18 cellular contexts compared by ENCODE assay signal in the genomic region with DNA sequence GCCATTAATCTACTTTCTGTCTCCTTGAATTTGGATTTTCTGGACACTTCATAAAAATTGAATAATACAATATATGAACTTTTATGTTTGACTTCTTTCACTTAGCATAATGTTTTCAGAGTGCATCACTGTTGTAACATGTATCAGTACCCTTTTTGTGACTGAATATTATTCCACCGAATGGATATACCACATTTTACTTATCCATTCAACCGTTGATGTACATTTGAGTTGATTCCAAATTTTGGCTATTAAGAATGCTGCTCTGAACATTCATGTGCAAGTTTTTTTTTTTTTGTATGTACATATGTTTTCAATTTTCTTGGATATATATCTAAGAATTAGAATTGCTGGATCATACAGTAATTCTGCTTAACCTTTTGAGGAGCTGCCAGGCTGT. TPM values are rescaled to one million over a fixed set of nuclear protein-coding genes. Genes with fewer than 3 reads are reported as not detected.
DNase-seq lines count a peak whose midpoint lies in the region; ATAC-seq, FAIRE-seq and TF ChIP-seq lines count a peak whose summit lies in the region.
"Had no signal": no experiment of that assay in that cellular context is flagged by ENCODE, and none has a peak within 500 bp of the region (broad histone marks: within the 10 kb centered on the region; RNA-seq: fewer than 3 reads in every experiment).

No MANE protein-coding gene starts in this region.

- TF ChIP-seq POLR2A in A549 (IDR thresholded peaks at IDR 0.05; ENCODE audit: low read length) = no peak

- H3K9me3 Mint-ChIP-seq in activated T-helper 17 cell treated with anti-CD3 and anti-CD28 coated beads, Interleukin-2, amount 50 U/mL, for 72 hours = no peaks in the 10 kb centered on the region
- no peaks in the 10 kb centered on the region for H3K9me3 Mint-ChIP-seq in endothelial cell (ENCODE audit: unreplicated experiment)

- no peak overlapping the region for H3K4me2 ChIP-seq in A549

- peak overlapping the region; percentile 21 for H3K27ac Mint-ChIP-seq in activated T-helper 17 cell treated with anti-CD3 and anti-CD28 coated beads, Interleukin-2, amount 50 U/mL, for 72 hours
- H3K27ac Mint-ChIP-seq in endothelial cell (ENCODE audit: unreplicated experiment) (no peak overlapping the region), T-helper 17 cell (no peak overlapping the region)

- H3K27me3 Mint-ChIP-seq in activated T-helper 17 cell treated with anti-CD3 and anti-CD28 coated beads, Interleukin-2, amount 50 U/mL, for 72 hours = no peaks in the 10 kb centered on the region
- H3K27me3 Mint-ChIP-seq in endothelial cell (ENCODE audit: unreplicated experiment) = no peaks in the 10 kb centered on the region
- H3K27me3 Mint-ChIP-seq in T-helper 17 cell = no peaks in the 10 kb centered on the region
- H3K27me3 Mint-ChIP-seq: CD4-positive, alpha-beta memory T cell had no signal

- 0 out of 3 replicates have a peak, but pooled peaks cover 6% of the 10 kb centered on the region for H3K9me3 ChIP-seq in A549
- H3K9me3 ChIP-seq in tibial artery = no peaks in the 10 kb centered on the region
- no peaks in the 10 kb centered on the region for H3K9me3 ChIP-seq in T-helper 17 cell (ENCODE audit: control insufficient read depth, low read length, poor library complexity, severe bottlenecking)
- H3K9me3 ChIP-seq: HAP-1 had no signal

- H3K4me1 ChIP-seq in A549 = peaks cover 11% of the 10 kb centered on the region; the same call in 2 of the 3 replicates
- H3K4me1 ChIP-seq in tibial artery = no peaks in the 10 kb centered on the region
- H3K4me1 ChIP-seq: HAP-1 had no signal

- no peaks in the 10 kb centered on the region for H3K4me1 Mint-ChIP-seq in activated T-helper 17 cell treated with anti-CD3 and anti-CD28 coated beads, Interleukin-2, amount 50 U/mL, for 72 hours
- H3K4me1 Mint-ChIP-seq in endothelial cell (ENCODE audit: unreplicated experiment) (no peaks in the 10 kb centered on the region), T-helper 17 cell (peaks cover 2% of the 10 kb centered on the region)
- H3K4me1 Mint-ChIP-seq: CD4-positive, alpha-beta memory T cell had no signal

- FAIRE-seq in A549 (lab: Jason Lieb, UNC) = peak; percentile 63
- FAIRE-seq: GM12892, H54 had no signal

- no peak overlapping the region for H3K4me3 ChIP-seq in A549
- no peak overlapping the region for H3K4me3 ChIP-seq in tibial artery
- H3K4me3 ChIP-seq: HAP-1 had no signal

- no peak for TF ChIP-seq RAD21 in A549 (conservative IDR thresholded peaks at IDR 0.05 in 1 of 2, IDR thresholded peaks at IDR 0.05 in 1 of 2)

- intact Hi-C loops in tibial artery (cut with DNase I; ENCODE audit: low total_unique reads) = no loop called here

- peaks cover 73% of the 10 kb centered on the region for H3K36me3 Mint-ChIP-seq in activated T-helper 17 cell treated with anti-CD3 and anti-CD28 coated beads, Interleukin-2, amount 50 U/mL, for 72 hours (ENCODE audit: low read depth)
- peaks cover 43% of the 10 kb centered on the region for H3K36me3 Mint-ChIP-seq in endothelial cell (ENCODE audit: low read depth, unreplicated experiment)
- peaks cover 10% of the 10 kb centered on the region for H3K36me3 Mint-ChIP-seq in T-helper 17 cell (ENCODE audit: low read depth)

- no peak overlapping the region for H3K4me3 Mint-ChIP-seq in activated T-helper 17 cell treated with anti-CD3 and anti-CD28 coated beads, Interleukin-2, amount 50 U/mL, for 72 hours
- H3K4me3 Mint-ChIP-seq in endothelial cell (ENCODE audit: unreplicated experiment) (peak overlapping the region; percentile 18), T-helper 17 cell (no peak overlapping the region)
- H3K4me3 Mint-ChIP-seq: CD4-positive, alpha-beta memory T cell had no signal

- WGBS in A549 (ENCODE audit: missing lambda C conversion rate) = 94% methylated on average over 2 of the region's 2 CpGs

- H3K27ac ChIP-seq in A549 (no peak overlapping the region), tibial artery (no peak overlapping the region)

- CTCF ChIA-PET in A549 (lab: Yijun Ruan, JAX) = no interaction called here

- TF ChIP-seq EP300 in A549 (IDR thresholded peaks at IDR 0.05) = no peak

- DNase-seq in A549 (ENCODE audit: low read depth in 1 of 2, low spot score in 1 of 2) = no peak
- no peak for DNase-seq in endothelial cell (ENCODE audit: low spot score)
- no peak for DNase-seq in tibial artery
- DNase-seq in activated gamma-delta T cell (lab: John Stamatoyannopoulos, UW) = no peak
- no peak for DNase-seq in T-helper 17 cell
- DNase-seq: 8988T; C1 segment of cervical spinal cord; Calu3; CD4-positive, alpha-beta memory T cell; COR-L47; DMS53; DMS79 treated with DMSO at 0.1 percent for 48 hours; GF-D8; GOT3 had no signal

- POLR2A ChIA-PET in A549 (lab: Yijun Ruan, JAX) = no interaction called here

- H3K36me3 ChIP-seq in tibial artery = peaks cover 43 to 73% (median 61%) of the 10 kb centered on the region in 3 donors

- no peaks in the 10 kb centered on the region for H3K27me3 ChIP-seq in tibial artery

- no peak for TF ChIP-seq CTCF in A549 (IDR thresholded peaks at IDR 0.05)
- no peak for TF ChIP-seq CTCF in endothelial cell (IDR thresholded peaks at IDR 0.05; ENCODE audit: unreplicated experiment)
- TF ChIP-seq CTCF in tibial artery (IDR thresholded peaks at IDR 0.05) = no peak

- ATAC-seq in A549 (no peak), T-helper 17 cell (no peak)
- ATAC-seq in activated T-helper 17 cell treated with anti-CD3 and anti-CD28 coated beads, Interleukin-2, amount 50 U/mL, for 72 hours (replicated peaks) = no peak

TF ChIP-seq in A549, 52 proteins besides CTCF, POLR2A, EP300 and RAD21:
- TF ChIP-seq HEYL (CRISPR knock-in tag; IDR thresholded peaks at IDR 0.05) = no peak
- no peak for TF ChIP-seq JUNB (IDR thresholded peaks at IDR 0.05)
- TF ChIP-seq CBX2 (IDR thresholded peaks at IDR 0.05; ENCODE audit: borderline replicate concordance, low read depth) = no peak
- no peak for TF ChIP-seq MAX (IDR thresholded peaks at IDR 0.05)

RNA-seq across cellular contexts. Expression of gene CPSF2, which starts 43.2 kb away (rescaled TPM):
- polyA plus RNA-seq in A549 (2011; rRNA removed) (60.0 and 75.3 TPM in 2 replicates), A549 (2017; fragmentation: RNase III; extraction: RNeasy Plus Mini Kit Qiagen cat#74134 plus additional on column Dnase treatment) (50.7 to 57.3 TPM (median 54.6 TPM) in 3 replicates)
- 11.7 and 12.2 TPM in 2 replicates for polyA plus RNA-seq in A549 (2012; cell fraction: cytosol; rRNA removed)
- 6.3 and 7.2 TPM in 2 replicates for polyA plus RNA-seq in A549 (2012; cell fraction: nucleus; rRNA removed)
- polyA minus RNA-seq in A549 (2011; rRNA and poly(A)+ RNA removed) = 37.8 and 52.3 TPM in 2 replicates
- 10 to 100 TPM; 42.9 to 88.8 TPM for total RNA-seq in activated T-helper 17 cell treated with anti-CD3 and anti-CD28 coated beads, Interleukin-2, amount 50 U/mL, for 72 hours
- total RNA-seq in endothelial cell (ENCODE audit: unreplicated experiment) (80.3 TPM), T-helper 17 cell (10 to 100 TPM; 26.4 to 28.0 TPM)

RNA-seq across cellular contexts. Expression of gene NDUFB1, which starts 43.5 kb away (rescaled TPM):
- polyA plus RNA-seq in A549 (2011; rRNA removed) (397 and 704 TPM in 2 replicates), A549 (2017; fragmentation: RNase III; extraction: RNeasy Plus Mini Kit Qiagen cat#74134 plus additional on column Dnase treatment) (594 to 640 TPM (median 596 TPM) in 3 replicates)
- 353 and 539 TPM in 2 replicates for polyA plus RNA-seq in A549 (2012; cell fraction: cytosol; rRNA removed)
- 107 and 360 TPM in 2 replicates for polyA plus RNA-seq in A549 (2012; cell fraction: nucleus; rRNA removed)
- polyA minus RNA-seq in A549 (2011; rRNA and poly(A)+ RNA removed) = 54.7 and 63.4 TPM in 2 replicates
- 10 to 100 TPM; 67.1 to 88.5 TPM for total RNA-seq in activated T-helper 17 cell treated with anti-CD3 and anti-CD28 coated beads, Interleukin-2, amount 50 U/mL, for 72 hours
- total RNA-seq in endothelial cell (ENCODE audit: unreplicated experiment) (117 TPM), T-helper 17 cell (10 to 100 TPM; 48.6 to 53.8 TPM)

RNA-seq across cellular contexts. Expression of gene ATXN3, which starts 58.6 kb away (rescaled TPM):
- polyA plus RNA-seq in A549 (2011; rRNA removed) (37.1 and 41.8 TPM in 2 replicates), A549 (2017; fragmentation: RNase III; extraction: RNeasy Plus Mini Kit Qiagen cat#74134 plus additional on column Dnase treatment) (23.8 to 25.2 TPM (median 24.4 TPM) in 3 replicates)
- polyA plus RNA-seq in A549 (2012; cell fraction: cytosol; rRNA removed) = 6.6 and 8.4 TPM in 2 replicates
- 4.2 and 7.7 TPM in 2 replicates for polyA plus RNA-seq in A549 (2012; cell fraction: nucleus; rRNA removed)
- 7.4 and 12.3 TPM in 2 replicates for polyA minus RNA-seq in A549 (2011; rRNA and poly(A)+ RNA removed)
- 10 to 100 TPM; 21.8 to 31.7 TPM for total RNA-seq in activated T-helper 17 cell treated with anti-CD3 and anti-CD28 coated beads, Interleukin-2, amount 50 U/mL, for 72 hours
- total RNA-seq in endothelial cell (ENCODE audit: unreplicated experiment) (32.7 TPM), T-helper 17 cell (10 to 100 TPM; 28.0 to 31.2 TPM)
